ENCODE assay signal across 1 cellular context in genomic region chr4:57076646-57077045, GRCh38.
TF ChIP-seq lines count a peak whose summit lies in the region.

No MANE protein-coding gene starts in this region.

TF ChIP-seq in HCT116, 20 proteins besides CTCF, POLR2A, EP300 and RAD21:
- TF ChIP-seq SP1 (IDR thresholded peaks at IDR 0.05; ENCODE audit: low read depth) (no peak), TCF7L2 (IDR thresholded peaks at IDR 0.05; ENCODE audit: borderline replicate concordance, extremely low read depth, insufficient read depth, insufficient read length) (peak; percentile 91)
